Comparison of ENCODE assay signal across 13 cellular contexts in genomic region chr2:240615830-240616547, GRCh38. TPM values are rescaled to one million over a fixed set of nuclear protein-coding genes. Genes with fewer than 3 reads are reported as not detected.
DNase-seq lines count a peak whose midpoint lies in the region; ATAC-seq and TF ChIP-seq lines count a peak whose summit lies in the region.
"Had no signal": no experiment of that assay in that cellular context is flagged by ENCODE, and none has a peak within 500 bp of the region (broad histone marks: within the 10 kb centered on the region; RNA-seq: fewer than 3 reads in every experiment).

No MANE protein-coding gene starts in this region.

- no peak for TF ChIP-seq CTCF in coronary artery (IDR thresholded peaks at IDR 0.05)

- no peak overlapping the region for H3K4me3 ChIP-seq in coronary artery
- H3K4me3 ChIP-seq: uterus had no signal

- DNase-seq in activated gamma-delta T cell treated with Interleukin-2 at 50 U/mL for 16 hours (peak; percentile 3), activated gamma-delta T cell (lab: John Stamatoyannopoulos, UW) (no peak), NCI-H1092 treated with DMSO at 0.1 percent for 48 hours (lab: John Stamatoyannopoulos, UW) (peak; percentile 26), coronary artery (ENCODE audit: low spot score) (peak; percentile 49), posterior vena cava (ENCODE audit: low spot score) (peak; percentile 61), globus pallidus (ENCODE audit: low spot score) (no peak)
- DNase-seq: foreskin fibroblast; NCI-H1417 treated with DMSO at 0.1 percent for 48 hours; NCI-H774; stimulated activated naive CD4-positive, alpha-beta T cell had no signal

- no peak overlapping the region for H3K27ac ChIP-seq in coronary artery
- H3K27ac ChIP-seq: uterus had no signal

- ATAC-seq in GM18502 (IDR thresholded peaks at IDR 0.05; ENCODE audit: poor library complexity, unreplicated experiment) (no peak), GM19324 (IDR thresholded peaks at IDR 0.05; ENCODE audit: low FRiP score, unreplicated experiment) (no peak)

- intact Hi-C loops in posterior vena cava (cut with DNase I) = no loop called here

RNA-seq across cellular contexts. Expression of gene GPR35, which starts 9.3 kb away (rescaled TPM):
- total RNA-seq in posterior vena cava = 1 to 10 TPM; 1.2 to 1.8 TPM

RNA-seq across cellular contexts. Expression of gene CAPN10, which starts 29.5 kb away (rescaled TPM):
- 10 to 100 TPM; 18.6 to 22.6 TPM for total RNA-seq in posterior vena cava

RNA-seq across cellular contexts. Expression of gene RNPEPL1, which starts 47.7 kb away (rescaled TPM):
- 10 to 100 TPM; 47.1 to 49.3 TPM for total RNA-seq in posterior vena cava

RNA-seq across cellular contexts. Expression of gene DUSP28, which starts 55.8 kb away (rescaled TPM):
- total RNA-seq in posterior vena cava = 1 to 10 TPM; 2.0 to 2.3 TPM

RNA-seq across cellular contexts. Expression of gene ANKMY1, which starts 58.2 kb away (rescaled TPM):
- total RNA-seq in posterior vena cava = 10 to 100 TPM in 1 of 2 donors, 1 to 10 TPM in 1; 7.1 to 12.9 TPM

Comparison
In these comparisons a context has a peak if more than half of its experiments do, and no peak if none do; other contexts are left out.
1. DNase-seq: peak in activated gamma-delta T cell treated with Interleukin-2 at 50 U/mL for 16 hours (single experiment), NCI-H1092 treated with DMSO at 0.1 percent for 48 hours (single experiment), coronary artery (single experiment) and posterior vena cava (single experiment); none in activated gamma-delta T cell (single experiment) and globus pallidus (single experiment).